Comparison of ENCODE assay signal across 37 cellular contexts in genomic region chr2:40002339-40002738, GRCh38.
"Had no signal": no experiment of that assay in that cellular context is flagged by ENCODE, and none has a peak within 500 bp of the region (broad histone marks: within the 10 kb centered on the region; RNA-seq: fewer than 3 reads in every experiment).

No MANE protein-coding gene starts in this region.

- H3K27me3 Mint-ChIP-seq: activated CD4-positive, alpha-beta memory T cell treated with anti-CD3 and anti-CD28 coated beads for 36 hours; activated CD4-positive, alpha-beta T cell treated with anti-CD3 and anti-CD28 coated beads for 36 hours; activated CD8-positive, alpha-beta T cell treated with anti-CD3 and anti-CD28 coated beads for 36 hours; activated naive CD4-positive, alpha-beta T cell treated with anti-CD3 and anti-CD28 coated beads, Interleukin-2, amount 10 ng/mL, durations not matched to agents 7 days and 5 days; activated naive CD4-positive, alpha-beta T cell treated with anti-CD3 and anti-CD28 coated beads, Interleukin-2, amount 50 U/mL, for 24 hours; activated naive CD8-positive, alpha-beta T cell; activated naive CD8-positive, alpha-beta T cell treated with anti-CD3 and anti-CD28 coated beads, Interleukin-2, amount 10 ng/mL, durations not matched to agents 7 days and 5 days; activated naive CD8-positive, alpha-beta T cell treated with anti-CD3 and anti-CD28 coated beads, Interleukin-2, amount 50 U/mL, for 24 hours; activated T-helper 17 cell treated with anti-CD3 and anti-CD28 coated beads, Interleukin-2, amount 50 U/mL, for 72 hours; brain; central memory CD8-positive, alpha-beta T cell had no signal

- H3K9me3 Mint-ChIP-seq: activated CD4-positive, alpha-beta memory T cell treated with anti-CD3 and anti-CD28 coated beads for 36 hours; activated naive CD4-positive, alpha-beta T cell treated with anti-CD3 and anti-CD28 coated beads, Interleukin-2, amount 10 ng/mL, durations not matched to agents 7 days and 5 days; activated naive CD4-positive, alpha-beta T cell treated with anti-CD3 and anti-CD28 coated beads, Interleukin-2, amount 50 U/mL, for 24 hours; activated naive CD8-positive, alpha-beta T cell treated with anti-CD3 and anti-CD28 coated beads, Interleukin-2, amount 10 ng/mL, durations not matched to agents 7 days and 5 days; activated naive CD8-positive, alpha-beta T cell treated with anti-CD3 and anti-CD28 coated beads, Interleukin-2, amount 50 U/mL, for 24 hours; activated T-helper 17 cell treated with anti-CD3 and anti-CD28 coated beads, Interleukin-2, amount 50 U/mL, for 72 hours; brain; WTC11 had no signal

- H3K27ac Mint-ChIP-seq: activated CD4-positive, alpha-beta memory T cell treated with anti-CD3 and anti-CD28 coated beads for 36 hours; activated CD4-positive, alpha-beta T cell treated with anti-CD3 and anti-CD28 coated beads for 36 hours; activated CD8-positive, alpha-beta T cell treated with anti-CD3 and anti-CD28 coated beads for 36 hours; activated naive CD4-positive, alpha-beta T cell treated with anti-CD3 and anti-CD28 coated beads, Interleukin-2, amount 10 ng/mL, durations not matched to agents 7 days and 5 days; activated naive CD4-positive, alpha-beta T cell treated with anti-CD3 and anti-CD28 coated beads, Interleukin-2, amount 50 U/mL, for 24 hours; activated naive CD8-positive, alpha-beta T cell; activated naive CD8-positive, alpha-beta T cell treated with anti-CD3 and anti-CD28 coated beads, Interleukin-2, amount 10 ng/mL, durations not matched to agents 7 days and 5 days; activated naive CD8-positive, alpha-beta T cell treated with anti-CD3 and anti-CD28 coated beads, Interleukin-2, amount 50 U/mL, for 24 hours; activated T-helper 1 cell treated with anti-CD3 and anti-CD28 coated beads, Interleukin-12 subunit alpha, Interleukin-12 subunit beta, Interleukin-2, Interleukin-4 antibody, amounts not matched to agents 30 ng/mL and 10 ng/mL and 1 ng/mL, durations not matched to agents 14 hours and 24 hours and 36 hours; activated T-helper 17 cell treated with anti-CD3 and anti-CD28 coated beads, Interleukin-2, amount 50 U/mL, for 72 hours; brain; T-helper 1 cell treated with Interleukin-12 subunit alpha and Interleukin-12 subunit beta and Interleukin-4 antibody, amounts not matched to agents 30 μg/mL and 1 μg/mL, for 36 hours; T-helper 2 cell treated with Interferon-gamma antibody and Interleukin-4, amounts not matched to agents 5 μg/mL and 100 μg/mL, for 36 hours; WTC11 had no signal

- H3K36me3 ChIP-seq: ascending aorta, cardiac muscle cell, WERI-Rb-1 had no signal

- DNase-seq: activated CD4-positive, alpha-beta memory T cell treated with anti-CD3 and anti-CD28 coated beads for 36 hours; activated CD4-positive, alpha-beta T cell treated with anti-CD3 and anti-CD28 coated beads for 1 hour; activated CD4-positive, alpha-beta T cell treated with anti-CD3 and anti-CD28 coated beads for 36 hours; activated CD4-positive, alpha-beta T cell treated with anti-CD3 and anti-CD28 coated beads for 48 hours; activated CD4-positive, alpha-beta T cell treated with anti-CD3 and anti-CD28 coated beads, Interleukin-2, amount 50 U/mL, for 1 hour; activated CD4-positive, alpha-beta T cell treated with anti-CD3 and anti-CD28 coated beads, Interleukin-2, amount 50 U/mL, for 4 hours; activated CD4-positive, CD25-positive, alpha-beta regulatory T cell; activated CD8-positive, alpha-beta memory T cell treated with anti-CD3 and anti-CD28 coated beads, Interleukin-2, amount 50 U/mL, for 4 hours; activated CD8-positive, alpha-beta T cell treated with anti-CD3 and anti-CD28 coated beads for 36 hours; activated effector memory CD4-positive, alpha-beta T cell treated with anti-CD3 and anti-CD28 coated beads, Interleukin-2, amount 50 U/mL, for 16 hours; activated naive CD4-positive, alpha-beta T cell treated with anti-CD3 and anti-CD28 coated beads, Interleukin-2, amount 10 ng/mL, durations not matched to agents 7 days and 5 days; activated naive CD4-positive, alpha-beta T cell treated with Interleukin-2 at 50 U/mL for 16 hours; activated naive CD8-positive, alpha-beta T cell treated with anti-CD3 and anti-CD28 coated beads, Interleukin-2, amount 10 ng/mL, durations not matched to agents 7 days and 5 days; activated naive CD8-positive, alpha-beta T cell treated with anti-CD3 and anti-CD28 coated beads, Interleukin-2, amount 50 U/mL, for 24 hours; activated T-cell treated with anti-CD3 and anti-CD28 coated beads for 4 hours; activated T-cell treated with anti-CD3 and anti-CD28 coated beads, Interleukin-2, amount 50 U/mL, for 1 hour; activated T-cell treated with anti-CD3 and anti-CD28 coated beads, Interleukin-2, amount 50 U/mL, for 48 hours; amygdala; anterior cingulate cortex; caudate nucleus; cerebellar nuclear complex; T-helper 1 cell; T-helper 2 cell; T-helper 9 cell; WERI-Rb-1 had no signal

- H3K4me1 Mint-ChIP-seq: activated naive CD4-positive, alpha-beta T cell treated with anti-CD3 and anti-CD28 coated beads, Interleukin-2, amount 10 ng/mL, durations not matched to agents 7 days and 5 days; activated naive CD4-positive, alpha-beta T cell treated with anti-CD3 and anti-CD28 coated beads, Interleukin-2, amount 50 U/mL, for 24 hours; activated naive CD8-positive, alpha-beta T cell treated with anti-CD3 and anti-CD28 coated beads, Interleukin-2, amount 10 ng/mL, durations not matched to agents 7 days and 5 days; activated naive CD8-positive, alpha-beta T cell treated with anti-CD3 and anti-CD28 coated beads, Interleukin-2, amount 50 U/mL, for 24 hours; activated T-helper 17 cell treated with anti-CD3 and anti-CD28 coated beads, Interleukin-2, amount 50 U/mL, for 72 hours; brain; central memory CD8-positive, alpha-beta T cell; WTC11 had no signal

- H3K27me3 ChIP-seq: ascending aorta, cardiac muscle cell had no signal

- H3K4me3 ChIP-seq: ascending aorta, cardiac muscle cell had no signal

- H3K9me3 ChIP-seq: ascending aorta had no signal

- H3K27ac ChIP-seq: ascending aorta, cardiac muscle cell, WERI-Rb-1 had no signal

- H3K36me3 Mint-ChIP-seq: activated CD4-positive, alpha-beta memory T cell treated with anti-CD3 and anti-CD28 coated beads for 36 hours; activated naive CD4-positive, alpha-beta T cell treated with anti-CD3 and anti-CD28 coated beads, Interleukin-2, amount 10 ng/mL, durations not matched to agents 7 days and 5 days; activated naive CD4-positive, alpha-beta T cell treated with anti-CD3 and anti-CD28 coated beads, Interleukin-2, amount 50 U/mL, for 24 hours; activated naive CD8-positive, alpha-beta T cell; activated naive CD8-positive, alpha-beta T cell treated with anti-CD3 and anti-CD28 coated beads, Interleukin-2, amount 10 ng/mL, durations not matched to agents 7 days and 5 days; brain; WTC11 had no signal

- H3K4me3 Mint-ChIP-seq: activated CD4-positive, alpha-beta memory T cell treated with anti-CD3 and anti-CD28 coated beads for 36 hours; activated CD4-positive, alpha-beta T cell treated with anti-CD3 and anti-CD28 coated beads for 36 hours; activated CD8-positive, alpha-beta T cell treated with anti-CD3 and anti-CD28 coated beads for 36 hours; activated naive CD4-positive, alpha-beta T cell treated with anti-CD3 and anti-CD28 coated beads, Interleukin-2, amount 10 ng/mL, durations not matched to agents 7 days and 5 days; activated naive CD4-positive, alpha-beta T cell treated with anti-CD3 and anti-CD28 coated beads, Interleukin-2, amount 50 U/mL, for 24 hours; activated naive CD8-positive, alpha-beta T cell; activated naive CD8-positive, alpha-beta T cell treated with anti-CD3 and anti-CD28 coated beads, Interleukin-2, amount 10 ng/mL, durations not matched to agents 7 days and 5 days; activated naive CD8-positive, alpha-beta T cell treated with anti-CD3 and anti-CD28 coated beads, Interleukin-2, amount 50 U/mL, for 24 hours; activated T-helper 1 cell treated with anti-CD3 and anti-CD28 coated beads, Interleukin-12 subunit alpha, Interleukin-12 subunit beta, Interleukin-2, Interleukin-4 antibody, amounts not matched to agents 30 ng/mL and 10 ng/mL and 1 ng/mL, durations not matched to agents 14 hours and 24 hours and 36 hours; activated T-helper 17 cell treated with anti-CD3 and anti-CD28 coated beads, Interleukin-2, amount 50 U/mL, for 72 hours; brain; central memory CD8-positive, alpha-beta T cell; T-helper 1 cell treated with Interleukin-12 subunit alpha and Interleukin-12 subunit beta and Interleukin-4 antibody, amounts not matched to agents 30 μg/mL and 1 μg/mL, for 36 hours; T-helper 2 cell treated with Interferon-gamma antibody and Interleukin-4, amounts not matched to agents 5 μg/mL and 100 μg/mL, for 36 hours; WTC11 had no signal

- H3K4me1 ChIP-seq: ascending aorta had no signal

- ATAC-seq: activated CD4-positive, alpha-beta T cell treated with anti-CD3 and anti-CD28 coated beads for 36 hours; activated CD4-positive, CD25-positive, alpha-beta regulatory T cell treated with anti-CD3 and anti-CD28 coated beads, Interleukin-2, amount 50 U/mL, for 24 hours; activated CD8-positive, alpha-beta T cell treated with anti-CD3 and anti-CD28 coated beads for 36 hours; activated naive CD8-positive, alpha-beta T cell treated with anti-CD3 and anti-CD28 coated beads, Interleukin-2, amount 50 U/mL, for 24 hours; activated T-helper 17 cell treated with anti-CD3 and anti-CD28 coated beads, Interleukin-2, amount 50 U/mL, for 72 hours; WTC11 had no signal
